In the genomic region with DNA sequence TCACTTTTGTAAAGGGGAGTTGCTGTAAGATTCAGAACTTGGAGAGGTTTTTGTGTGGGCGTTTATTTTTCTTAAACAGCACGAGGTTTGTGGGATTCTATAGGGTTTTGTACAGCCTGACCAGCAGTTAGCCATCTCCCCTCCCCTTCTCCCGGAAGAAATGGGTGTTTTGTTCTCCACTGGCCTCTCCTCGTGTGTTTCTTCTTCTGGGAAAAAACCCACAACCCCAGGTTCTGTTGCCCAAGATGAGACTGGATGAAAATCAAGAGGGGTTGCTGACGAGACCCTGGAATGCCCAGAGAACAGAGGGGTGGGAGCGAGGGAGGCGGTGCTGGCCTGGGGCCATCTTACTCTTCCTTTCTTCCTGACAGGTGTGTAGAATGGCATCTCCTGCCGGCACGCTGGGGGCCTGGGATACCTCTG, we compare ENCODE assay signal across 10 cellular contexts.
DNase-seq lines count a peak whose midpoint lies in the region; ATAC-seq and TF ChIP-seq lines count a peak whose summit lies in the region.
"Had no signal": no experiment of that assay in that cellular context is flagged by ENCODE, and none has a peak within 500 bp of the region (broad histone marks: within the 10 kb centered on the region; RNA-seq: fewer than 3 reads in every experiment).

No MANE protein-coding gene starts in this region.

- H3K36me3 ChIP-seq in RWPE2 (ENCODE audit: low read depth), result no peaks in the 10 kb centered on the region
- no peaks in the 10 kb centered on the region for H3K36me3 ChIP-seq in skeletal muscle tissue (ENCODE audit: control insufficient read depth in 3 of 3, insufficient read depth in 3 of 3, low read length in 3 of 3)
- H3K36me3 ChIP-seq: suprapubic skin had no signal

- peak overlapping the region in 2 of 3 donors; percentile 55 to 71 for H3K9ac ChIP-seq in skeletal muscle tissue (ENCODE audit: low read depth in 1 of 3, low read length in 3 of 3)

- H3K27ac ChIP-seq in RWPE2 (ENCODE audit: poor library complexity, severe bottlenecking) (peak overlapping the region; percentile 75), dorsolateral prefrontal cortex (peak overlapping the region in 55 of 59 donors; percentile 2 to 95 (median 84)), skeletal muscle tissue (ENCODE audit: low read depth, low read length) (peak overlapping the region; percentile 88)
- H3K27ac ChIP-seq: 22Rv1, suprapubic skin had no signal

- H3K4me3 ChIP-seq in RWPE2 (ENCODE audit: severe bottlenecking) (no peak overlapping the region), dorsolateral prefrontal cortex (no peak overlapping the region), skeletal muscle tissue (ENCODE audit: low read length in 3 of 3) (no peak overlapping the region)
- H3K4me3 ChIP-seq: suprapubic skin had no signal

- TF ChIP-seq CTCF in RWPE2 (IDR thresholded peaks at IDR 0.05; ENCODE audit: poor library complexity, severe bottlenecking), result no peak
- no peak for TF ChIP-seq CTCF in dorsolateral prefrontal cortex (IDR thresholded peaks at IDR 0.05 in 54 of 56, conservative IDR thresholded peaks at IDR 0.05 in 2 of 56; ENCODE audit: low read depth in 1 of 56, partially characterized antibody in 56 of 56)

- H3K27me3 ChIP-seq in RWPE2 (ENCODE audit: insufficient read depth, poor library complexity, severe bottlenecking) (no peaks in the 10 kb centered on the region), dorsolateral prefrontal cortex (no peaks in the 10 kb centered on the region), skeletal muscle tissue (ENCODE audit: control insufficient read depth in 3 of 3, insufficient read depth in 3 of 3, low read length in 3 of 3) (no peaks in the 10 kb centered on the region)
- H3K27me3 ChIP-seq: suprapubic skin had no signal

- no peak for ATAC-seq in RWPE2 (ENCODE audit: low read depth)
- ATAC-seq in GM19397 (IDR thresholded peaks at IDR 0.05; ENCODE audit: unreplicated experiment), result no peak

- H3K9me3 ChIP-seq in RWPE2 (ENCODE audit: severe bottlenecking), result no peaks in the 10 kb centered on the region
- H3K9me3 ChIP-seq in skeletal muscle tissue (ENCODE audit: control insufficient read depth in 3 of 3, low read length in 3 of 3), result no peaks in the 10 kb centered on the region
- H3K9me3 ChIP-seq: suprapubic skin had no signal

- H3K4me1 ChIP-seq in RWPE2 (ENCODE audit: insufficient read depth, poor library complexity, severe bottlenecking) (peaks cover 36% of the 10 kb centered on the region), skeletal muscle tissue (ENCODE audit: control insufficient read depth in 3 of 3, insufficient read depth in 3 of 3, low read length in 3 of 3) (peaks cover 50 to 80% (median 65%) of the 10 kb centered on the region in 3 donors)

- intact Hi-C loops in dorsolateral prefrontal cortex (cut with DNase I), result loop anchor here (5.0 to 10.0 kb wide), 3 partner anchors 35 to 232 kb away; a partner anchor contains a TSS

- DNase-seq in NCI-H1105 (lab: John Stamatoyannopoulos, UW) (peak; percentile 28), NCI-H1105 treated with DMSO at 0.1 percent for 48 hours (lab: John Stamatoyannopoulos, UW) (no peak), RWPE2 (ENCODE audit: low spot score) (no peak), dorsolateral prefrontal cortex (no peak), NCI-H345 (lab: John Stamatoyannopoulos, UW) (no peak), GM19240 (ENCODE audit: insufficient read length, low spot score) (no peak)
